In the genomic region with DNA sequence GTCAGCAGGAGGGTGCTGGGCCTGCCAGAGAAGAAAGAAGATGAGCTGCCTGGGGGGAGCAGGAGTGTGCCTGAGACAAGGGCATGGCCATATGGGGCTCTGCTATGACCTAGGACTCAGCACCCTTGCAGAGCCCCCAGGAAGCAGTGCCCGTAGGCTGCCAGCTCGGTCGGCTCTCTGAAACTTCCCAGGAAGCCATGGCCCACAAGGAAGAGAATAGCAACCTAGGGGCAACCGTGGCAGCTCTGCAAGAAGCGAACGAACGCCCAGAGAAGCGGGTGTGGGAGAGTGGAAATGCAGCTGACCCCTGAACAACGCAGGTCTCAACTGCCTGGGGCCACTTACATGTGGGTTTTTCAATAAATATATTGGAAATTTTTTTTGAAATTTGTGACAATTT, we compare ENCODE assay signal across 38 cellular contexts.
"Had no signal": no experiment of that assay in that cellular context is flagged by ENCODE, and none has a peak within 500 bp of the region (broad histone marks: within the 10 kb centered on the region; RNA-seq: fewer than 3 reads in every experiment).

No MANE protein-coding gene starts in this region.

- H3K27me3 Mint-ChIP-seq: activated B cell treated with CpG ODN at 0.5 μM for 24 hours; activated CD4-positive, alpha-beta memory T cell treated with anti-CD3 and anti-CD28 coated beads for 36 hours; activated CD4-positive, alpha-beta T cell treated with anti-CD3 and anti-CD28 coated beads, Interleukin-2, amount 10 ng/mL, durations not matched to agents 24 days and 14 days; activated CD8-positive, alpha-beta T cell treated with anti-CD3 and anti-CD28 coated beads for 36 hours; activated naive CD8-positive, alpha-beta T cell treated with anti-CD3 and anti-CD28 coated beads for 36 hours; activated T-helper 17 cell treated with anti-CD3 and anti-CD28 coated beads, Interleukin-2, amount 50 U/mL, for 72 hours had no signal

- H3K27ac ChIP-seq: adrenal gland, body of pancreas, brain microvascular endothelial cell, breast epithelium, VCaP had no signal

- H3K36me3 Mint-ChIP-seq: activated CD4-positive, alpha-beta memory T cell treated with anti-CD3 and anti-CD28 coated beads for 36 hours; activated naive CD4-positive, alpha-beta T cell treated with anti-CD3 and anti-CD28 coated beads, Interleukin-2, amount 50 U/mL, for 72 hours; activated naive CD8-positive, alpha-beta T cell treated with anti-CD3 and anti-CD28 coated beads for 36 hours had no signal

- H3K4me3 Mint-ChIP-seq: activated B cell treated with CpG ODN at 0.5 μM for 24 hours; activated CD4-positive, alpha-beta memory T cell treated with anti-CD3 and anti-CD28 coated beads for 36 hours; activated CD4-positive, alpha-beta T cell treated with anti-CD3 and anti-CD28 coated beads, Interleukin-2, amount 10 ng/mL, durations not matched to agents 24 days and 14 days; activated CD8-positive, alpha-beta T cell treated with anti-CD3 and anti-CD28 coated beads for 36 hours; activated naive CD4-positive, alpha-beta T cell treated with anti-CD3 and anti-CD28 coated beads for 36 hours; activated naive CD8-positive, alpha-beta T cell treated with anti-CD3 and anti-CD28 coated beads for 36 hours; activated T-cell treated with anti-CD3 and anti-CD28 coated beads, Interleukin-2, amount 50 U/mL, for 4 hours; activated T-cell treated with anti-CD3 and anti-CD28 coated beads, Interleukin-2, amount 50 U/mL, for 72 hours; activated T-helper 1 cell treated with anti-CD3 and anti-CD28 coated beads, Interleukin-12 subunit alpha, Interleukin-12 subunit beta, Interleukin-2, Interleukin-4 antibody, amounts not matched to agents 30 ng/mL and 10 ng/mL and 1 ng/mL, durations not matched to agents 14 hours and 24 hours and 36 hours; activated T-helper 17 cell treated with anti-CD3 and anti-CD28 coated beads, Interleukin-2, amount 50 U/mL, for 72 hours; T-helper 1 cell treated with Interleukin-12 subunit alpha and Interleukin-12 subunit beta and Interleukin-4 antibody, amounts not matched to agents 30 μg/mL and 1 μg/mL, for 36 hours; T-helper 2 cell treated with Interferon-gamma antibody and Interleukin-4, amounts not matched to agents 5 μg/mL and 100 μg/mL, for 36 hours had no signal

- DNase-seq: activated B cell treated with CpG ODN at 0.5 μM for 24 hours; activated CD4-positive, alpha-beta memory T cell treated with anti-CD3 and anti-CD28 coated beads for 36 hours; activated CD4-positive, alpha-beta T cell treated with anti-CD3 and anti-CD28 coated beads for 4 hours; activated CD4-positive, alpha-beta T cell treated with anti-CD3 and anti-CD28 coated beads, Interleukin-2, amount 10 ng/mL, durations not matched to agents 24 days and 14 days; activated CD4-positive, alpha-beta T cell treated with anti-CD3 and anti-CD28 coated beads, Interleukin-2, amount 50 U/mL, for 1 hour; activated CD4-positive, alpha-beta T cell treated with anti-CD3 and anti-CD28 coated beads, Interleukin-2, amount 50 U/mL, for 4 hours; activated CD4-positive, CD25-positive, alpha-beta regulatory T cell treated with anti-CD3 and anti-CD28 coated beads, Interleukin-2, amount 50 U/mL, for 72 hours; activated CD8-positive, alpha-beta memory T cell treated with anti-CD3 and anti-CD28 coated beads, Interleukin-2, amount 50 U/mL, for 4 hours; activated CD8-positive, alpha-beta T cell treated with anti-CD3 and anti-CD28 coated beads for 36 hours; activated effector memory CD4-positive, alpha-beta T cell treated with anti-CD3 and anti-CD28 coated beads, Interleukin-2, amount 50 U/mL, for 16 hours; activated gamma-delta T cell treated with Interleukin-2 at 50 U/mL for 16 hours; activated naive CD4-positive, alpha-beta T cell; activated naive CD4-positive, alpha-beta T cell treated with anti-CD3 and anti-CD28 coated beads for 36 hours; activated naive CD4-positive, alpha-beta T cell treated with anti-CD3 and anti-CD28 coated beads, Interleukin-2, amount 50 U/mL, for 16 hours; activated naive CD8-positive, alpha-beta T cell treated with anti-CD3 and anti-CD28 coated beads for 36 hours; activated T-cell treated with anti-CD3 and anti-CD28 coated beads for 4 hours; activated T-cell treated with anti-CD3 and anti-CD28 coated beads, Interleukin-2, amount 50 U/mL, for 1 hour; activated T-cell treated with anti-CD3 and anti-CD28 coated beads, Interleukin-2, amount 50 U/mL, for 4 hours; activated T-cell treated with anti-CD3 and anti-CD28 coated beads, Interleukin-2, amount 50 U/mL, for 72 hours; adrenal gland; amniotic stem cell; aorta; body of pancreas; brain microvascular endothelial cell; central memory CD4-positive, alpha-beta T cell; SW 1271; T-helper 1 cell; T-helper 2 cell; T-helper 9 cell had no signal

- ATAC-seq: activated CD8-positive, alpha-beta T cell treated with anti-CD3 and anti-CD28 coated beads for 36 hours; activated naive CD4-positive, alpha-beta T cell treated with anti-CD3 and anti-CD28 coated beads, Interleukin-2, amount 50 U/mL, for 72 hours; activated T-cell treated with anti-CD3 and anti-CD28 coated beads, Interleukin-2, amount 50 U/mL, for 4 hours; activated T-cell treated with anti-CD3 and anti-CD28 coated beads, Interleukin-2, amount 50 U/mL, for 72 hours; activated T-helper 17 cell treated with anti-CD3 and anti-CD28 coated beads, Interleukin-2, amount 50 U/mL, for 72 hours; body of pancreas had no signal

- H3K4me3 ChIP-seq: adrenal gland, body of pancreas, breast epithelium had no signal

- H3K36me3 ChIP-seq: breast epithelium had no signal

- H3K27me3 ChIP-seq: adrenal gland, body of pancreas, brain microvascular endothelial cell, breast epithelium had no signal

- H3K27ac Mint-ChIP-seq: activated B cell treated with CpG ODN at 0.5 μM for 24 hours; activated CD4-positive, alpha-beta memory T cell treated with anti-CD3 and anti-CD28 coated beads for 36 hours; activated CD4-positive, alpha-beta T cell treated with anti-CD3 and anti-CD28 coated beads, Interleukin-2, amount 10 ng/mL, durations not matched to agents 24 days and 14 days; activated CD8-positive, alpha-beta T cell treated with anti-CD3 and anti-CD28 coated beads for 36 hours; activated naive CD4-positive, alpha-beta T cell treated with anti-CD3 and anti-CD28 coated beads for 36 hours; activated naive CD8-positive, alpha-beta T cell treated with anti-CD3 and anti-CD28 coated beads for 36 hours; activated T-cell treated with anti-CD3 and anti-CD28 coated beads, Interleukin-2, amount 50 U/mL, for 72 hours; activated T-helper 1 cell treated with anti-CD3 and anti-CD28 coated beads, Interleukin-12 subunit alpha, Interleukin-12 subunit beta, Interleukin-2, Interleukin-4 antibody, amounts not matched to agents 30 ng/mL and 10 ng/mL and 1 ng/mL, durations not matched to agents 14 hours and 24 hours and 36 hours; activated T-helper 17 cell treated with anti-CD3 and anti-CD28 coated beads, Interleukin-2, amount 50 U/mL, for 72 hours; T-helper 1 cell treated with Interleukin-12 subunit alpha and Interleukin-12 subunit beta and Interleukin-4 antibody, amounts not matched to agents 30 μg/mL and 1 μg/mL, for 36 hours; T-helper 2 cell treated with Interferon-gamma antibody and Interleukin-4, amounts not matched to agents 5 μg/mL and 100 μg/mL, for 36 hours had no signal

- H3K9me3 ChIP-seq: adrenal gland, body of pancreas, breast epithelium had no signal

- H3K4me1 Mint-ChIP-seq: activated B cell treated with CpG ODN at 0.5 μM for 24 hours; activated CD4-positive, alpha-beta T cell treated with anti-CD3 and anti-CD28 coated beads, Interleukin-2, amount 10 ng/mL, durations not matched to agents 24 days and 14 days; activated naive CD8-positive, alpha-beta T cell treated with anti-CD3 and anti-CD28 coated beads for 36 hours; activated T-helper 17 cell treated with anti-CD3 and anti-CD28 coated beads, Interleukin-2, amount 50 U/mL, for 72 hours had no signal

- H3K4me1 ChIP-seq: body of pancreas, breast epithelium had no signal

- H3K9me3 Mint-ChIP-seq: activated B cell treated with CpG ODN at 0.5 μM for 24 hours; activated CD4-positive, alpha-beta memory T cell treated with anti-CD3 and anti-CD28 coated beads for 36 hours; activated CD4-positive, alpha-beta T cell treated with anti-CD3 and anti-CD28 coated beads, Interleukin-2, amount 10 ng/mL, durations not matched to agents 24 days and 14 days; activated CD8-positive, alpha-beta T cell treated with anti-CD3 and anti-CD28 coated beads for 36 hours; activated naive CD4-positive, alpha-beta T cell treated with anti-CD3 and anti-CD28 coated beads for 36 hours; activated naive CD4-positive, alpha-beta T cell treated with anti-CD3 and anti-CD28 coated beads, Interleukin-2, amount 50 U/mL, for 72 hours; activated naive CD8-positive, alpha-beta T cell treated with anti-CD3 and anti-CD28 coated beads for 36 hours; activated T-cell treated with anti-CD3 and anti-CD28 coated beads, Interleukin-2, amount 50 U/mL, for 4 hours; activated T-cell treated with anti-CD3 and anti-CD28 coated beads, Interleukin-2, amount 50 U/mL, for 72 hours; activated T-helper 1 cell treated with anti-CD3 and anti-CD28 coated beads, Interleukin-12 subunit alpha, Interleukin-12 subunit beta, Interleukin-2, Interleukin-4 antibody, amounts not matched to agents 30 ng/mL and 10 ng/mL and 1 ng/mL, durations not matched to agents 14 hours and 24 hours and 36 hours; activated T-helper 17 cell treated with anti-CD3 and anti-CD28 coated beads, Interleukin-2, amount 50 U/mL, for 72 hours; T-helper 1 cell treated with Interleukin-12 subunit alpha and Interleukin-12 subunit beta and Interleukin-4 antibody, amounts not matched to agents 30 μg/mL and 1 μg/mL, for 36 hours; T-helper 2 cell treated with Interferon-gamma antibody and Interleukin-4, amounts not matched to agents 5 μg/mL and 100 μg/mL, for 36 hours had no signal

- FAIRE-seq: astrocyte, TTC549 had no signal
